Comparison of ENCODE assay signal across 20 cellular contexts in the genomic region with DNA sequence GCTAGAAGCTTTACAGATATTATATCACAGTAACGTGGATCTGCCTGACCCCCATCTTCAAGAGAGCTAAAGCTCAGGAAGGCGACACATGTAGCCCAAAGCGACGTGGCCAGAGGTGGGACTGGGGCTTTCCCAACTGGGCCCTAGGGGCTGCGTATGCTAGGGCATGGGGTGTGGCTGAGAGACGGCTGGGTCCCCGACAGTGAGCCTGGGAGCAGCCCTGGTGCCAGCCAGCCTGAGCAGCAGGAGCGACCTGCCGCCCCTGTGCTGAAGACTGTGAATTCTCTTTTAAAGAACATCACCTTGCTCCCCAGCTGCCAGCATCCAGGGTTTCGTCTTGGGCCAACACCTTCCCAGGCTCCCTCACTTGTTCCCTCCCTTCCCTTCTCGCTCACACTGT. TPM values are rescaled to one million over a fixed set of nuclear protein-coding genes. Genes with fewer than 3 reads are reported as not detected.
DNase-seq lines count a peak whose midpoint lies in the region; ATAC-seq and TF ChIP-seq lines count a peak whose summit lies in the region.
"Had no signal": no experiment of that assay in that cellular context is flagged by ENCODE, and none has a peak within 500 bp of the region (broad histone marks: within the 10 kb centered on the region; RNA-seq: fewer than 3 reads in every experiment).

No MANE protein-coding gene starts in this region.

- peaks cover 2% of the 10 kb centered on the region for H3K4me1 Mint-ChIP-seq in activated CD8-positive, alpha-beta T cell treated with anti-CD3 and anti-CD28 coated beads, Interleukin-2, amount 10 ng/mL, durations not matched to agents 7 days and 5 days (ENCODE audit: low read depth)
- H3K4me1 Mint-ChIP-seq in activated CD8-positive, alpha-beta T cell treated with anti-CD3 and anti-CD28 coated beads for 36 hours (ENCODE audit: low read depth) = no peaks in the 10 kb centered on the region
- H3K4me1 Mint-ChIP-seq in activated naive CD8-positive, alpha-beta T cell treated with anti-CD3 and anti-CD28 coated beads, Interleukin-2, amount 10 ng/mL, durations not matched to agents 7 days and 5 days = no peaks in the 10 kb centered on the region
- H3K4me1 Mint-ChIP-seq in type B pancreatic cell (ENCODE audit: unreplicated experiment) = peaks cover 4% of the 10 kb centered on the region

- H3K4me3 ChIP-seq in esophagus squamous epithelium (no peak overlapping the region), psoas muscle (no peak overlapping the region)
- H3K4me3 ChIP-seq: SJCRH30 had no signal

- H3K27me3 Mint-ChIP-seq in activated CD8-positive, alpha-beta T cell treated with anti-CD3 and anti-CD28 coated beads, Interleukin-2, amount 10 ng/mL, durations not matched to agents 7 days and 5 days (ENCODE audit: low read depth) = no peaks in the 10 kb centered on the region
- H3K27me3 Mint-ChIP-seq in activated CD8-positive, alpha-beta T cell treated with anti-CD3 and anti-CD28 coated beads for 36 hours = no peaks in the 10 kb centered on the region
- no peaks in the 10 kb centered on the region for H3K27me3 Mint-ChIP-seq in activated naive CD8-positive, alpha-beta T cell treated with anti-CD3 and anti-CD28 coated beads, Interleukin-2, amount 10 ng/mL, durations not matched to agents 7 days and 5 days
- H3K27me3 Mint-ChIP-seq in type B pancreatic cell = no peaks in the 10 kb centered on the region
- H3K27me3 Mint-ChIP-seq: B cell had no signal

- WGBS in esophagus squamous epithelium, 2 donors = 56 to 64% methylated on average over 6 to 10 of the region's 11 CpGs
- 96 to 97% (median 97%) methylated on average over 11 of the region's 11 CpGs for WGBS in psoas muscle, 3 donors

- no peaks in the 10 kb centered on the region for H3K9me3 ChIP-seq in esophagus squamous epithelium
- no peaks in the 10 kb centered on the region for H3K9me3 ChIP-seq in psoas muscle
- H3K9me3 ChIP-seq: SJCRH30 had no signal

- no peak for DNase-seq in activated CD8-positive, alpha-beta T cell treated with anti-CD3 and anti-CD28 coated beads, Interleukin-2, amount 10 ng/mL, durations not matched to agents 7 days and 5 days
- no peak for DNase-seq in activated CD8-positive, alpha-beta T cell treated with anti-CD3 and anti-CD28 coated beads for 36 hours
- DNase-seq in activated naive CD8-positive, alpha-beta T cell treated with anti-CD3 and anti-CD28 coated beads, Interleukin-2, amount 10 ng/mL, durations not matched to agents 7 days and 5 days = no peak
- DNase-seq in esophagus squamous epithelium (lab: John Stamatoyannopoulos, UW) = no peak
- no peak for DNase-seq in type B pancreatic cell (ENCODE audit: extremely low spot score, unreplicated experiment)
- no peak for DNase-seq in HPDE6-E6E7 (ENCODE audit: extremely low spot score)
- DNase-seq in psoas muscle = no peak
- DNase-seq: DMS79 treated with DMSO at 0.1 percent for 48 hours, HFFc6, NCI-H1436, NCI-H1930, NCI-H226, NCI-H524 treated with DMSO at 0.1 percent for 48 hours, SJCRH30 had no signal

- no peak overlapping the region for H3K4me3 Mint-ChIP-seq in activated CD8-positive, alpha-beta T cell treated with anti-CD3 and anti-CD28 coated beads, Interleukin-2, amount 10 ng/mL, durations not matched to agents 7 days and 5 days
- H3K4me3 Mint-ChIP-seq in activated CD8-positive, alpha-beta T cell treated with anti-CD3 and anti-CD28 coated beads for 36 hours = no peak overlapping the region
- H3K4me3 Mint-ChIP-seq in activated naive CD8-positive, alpha-beta T cell treated with anti-CD3 and anti-CD28 coated beads, Interleukin-2, amount 10 ng/mL, durations not matched to agents 7 days and 5 days = no peak overlapping the region
- no peak overlapping the region for H3K4me3 Mint-ChIP-seq in type B pancreatic cell
- H3K4me3 Mint-ChIP-seq: B cell, HFFc6 had no signal

- TF ChIP-seq POLR2A in esophagus squamous epithelium (IDR thresholded peaks at IDR 0.05) = no peak

- no peak for TF ChIP-seq CTCF in activated CD8-positive, alpha-beta T cell treated with anti-CD3 and anti-CD28 coated beads for 36 hours (IDR thresholded peaks at IDR 0.05)
- TF ChIP-seq CTCF in esophagus squamous epithelium (IDR thresholded peaks at IDR 0.05) = no peak
- no peak for TF ChIP-seq CTCF in type B pancreatic cell (conservative IDR thresholded peaks at IDR 0.05)
- TF ChIP-seq CTCF in psoas muscle (IDR thresholded peaks at IDR 0.05) = no peak

- CTCF ChIA-PET in activated CD8-positive, alpha-beta T cell treated with anti-CD3 and anti-CD28 coated beads, Interleukin-2, amount 10 ng/mL, durations not matched to agents 7 days and 5 days (lab: Charles Lee) = interaction anchor here (0.9 kb wide), 1 partner anchor 53 kb away, joined by 3 read pairs; no protein-coding TSS in a partner anchor
- CTCF ChIA-PET in activated CD8-positive, alpha-beta T cell treated with anti-CD3 and anti-CD28 coated beads for 36 hours (lab: Charles Lee) = interaction anchor here (0.6 kb wide), 1 partner anchor 358 kb away, joined by 3 read pairs; no protein-coding TSS in a partner anchor

- H3K9me3 Mint-ChIP-seq in activated CD8-positive, alpha-beta T cell treated with anti-CD3 and anti-CD28 coated beads, Interleukin-2, amount 10 ng/mL, durations not matched to agents 7 days and 5 days (ENCODE audit: insufficient read depth) = no peaks in the 10 kb centered on the region
- no peaks in the 10 kb centered on the region for H3K9me3 Mint-ChIP-seq in activated CD8-positive, alpha-beta T cell treated with anti-CD3 and anti-CD28 coated beads for 36 hours
- no peaks in the 10 kb centered on the region for H3K9me3 Mint-ChIP-seq in activated naive CD8-positive, alpha-beta T cell treated with anti-CD3 and anti-CD28 coated beads, Interleukin-2, amount 10 ng/mL, durations not matched to agents 7 days and 5 days
- H3K9me3 Mint-ChIP-seq in type B pancreatic cell = no peaks in the 10 kb centered on the region
- H3K9me3 Mint-ChIP-seq: HFFc6 had no signal

- H3K4me1 ChIP-seq in esophagus squamous epithelium (peaks cover 9 to 55% (median 20%) of the 10 kb centered on the region in 3 donors), psoas muscle (no peaks in the 10 kb centered on the region)
- H3K4me1 ChIP-seq: SJCRH30 had no signal

- H3K27ac ChIP-seq in esophagus squamous epithelium (peak overlapping the region; percentile 85 to 89 (median 87)), psoas muscle (no peak overlapping the region)
- H3K27ac ChIP-seq: 22Rv1, SJCRH30 had no signal

- POLR2A ChIA-PET in activated CD8-positive, alpha-beta T cell treated with anti-CD3 and anti-CD28 coated beads, Interleukin-2, amount 10 ng/mL, durations not matched to agents 7 days and 5 days (lab: Charles Lee) = no interaction called here
- POLR2A ChIA-PET in activated CD8-positive, alpha-beta T cell treated with anti-CD3 and anti-CD28 coated beads for 36 hours (lab: Charles Lee) = interaction anchor here (0.8 kb wide), 1 partner anchor 114 kb away, joined by 3 read pairs; no protein-coding TSS in a partner anchor
- POLR2A ChIA-PET in activated naive CD8-positive, alpha-beta T cell treated with anti-CD3 and anti-CD28 coated beads, Interleukin-2, amount 10 ng/mL, durations not matched to agents 7 days and 5 days (lab: Charles Lee) = no interaction called here

- peaks cover 7 to 55% (median 9%) of the 10 kb centered on the region in 3 donors for H3K36me3 ChIP-seq in esophagus squamous epithelium
- peaks cover 0 to 20% of the 10 kb centered on the region in 2 donors for H3K36me3 ChIP-seq in psoas muscle (ENCODE audit: insufficient read depth in 1 of 2, low read depth in 1 of 2)
- H3K36me3 ChIP-seq: SJCRH30 had no signal

- intact Hi-C loops in activated CD8-positive, alpha-beta T cell treated with anti-CD3 and anti-CD28 coated beads for 36 hours (cut with micrococcal nuclease) = no loop called here
- intact Hi-C loops in esophagus squamous epithelium (cut with DNase I) (no loop called here), psoas muscle (cut with DNase I) (no loop called here)

- H3K27me3 ChIP-seq in esophagus squamous epithelium (no peaks in the 10 kb centered on the region), psoas muscle (ENCODE audit: insufficient read depth in 3 of 3, low read length in 2 of 3) (no peaks in the 10 kb centered on the region)
- H3K27me3 ChIP-seq: SJCRH30 had no signal

- peaks cover 19% of the 10 kb centered on the region for H3K36me3 Mint-ChIP-seq in activated CD8-positive, alpha-beta T cell treated with anti-CD3 and anti-CD28 coated beads, Interleukin-2, amount 10 ng/mL, durations not matched to agents 7 days and 5 days (ENCODE audit: low read depth)
- peaks cover 3% of the 10 kb centered on the region for H3K36me3 Mint-ChIP-seq in activated CD8-positive, alpha-beta T cell treated with anti-CD3 and anti-CD28 coated beads for 36 hours (ENCODE audit: low read depth)
- H3K36me3 Mint-ChIP-seq in activated naive CD8-positive, alpha-beta T cell treated with anti-CD3 and anti-CD28 coated beads, Interleukin-2, amount 10 ng/mL, durations not matched to agents 7 days and 5 days = peaks cover 6% of the 10 kb centered on the region
- H3K36me3 Mint-ChIP-seq in type B pancreatic cell = peaks cover 10% of the 10 kb centered on the region

- no peak for ATAC-seq in activated CD8-positive, alpha-beta T cell treated with anti-CD3 and anti-CD28 coated beads, Interleukin-2, amount 10 ng/mL, durations not matched to agents 7 days and 5 days
- no peak for ATAC-seq in activated CD8-positive, alpha-beta T cell treated with anti-CD3 and anti-CD28 coated beads for 36 hours
- ATAC-seq in activated naive CD8-positive, alpha-beta T cell treated with anti-CD3 and anti-CD28 coated beads, Interleukin-2, amount 10 ng/mL, durations not matched to agents 7 days and 5 days (ENCODE audit: low read depth) = no peak
- ATAC-seq in psoas muscle = no peak
- ATAC-seq in SK-N-SH treated with all-trans-retinoic acid at 6 μM for 48 hours = no peak

- peak overlapping the region; percentile 36 for H3K27ac Mint-ChIP-seq in activated CD8-positive, alpha-beta T cell treated with anti-CD3 and anti-CD28 coated beads, Interleukin-2, amount 10 ng/mL, durations not matched to agents 7 days and 5 days
- H3K27ac Mint-ChIP-seq in activated CD8-positive, alpha-beta T cell treated with anti-CD3 and anti-CD28 coated beads for 36 hours = no peak overlapping the region
- peak overlapping the region; percentile 35 for H3K27ac Mint-ChIP-seq in activated naive CD8-positive, alpha-beta T cell treated with anti-CD3 and anti-CD28 coated beads, Interleukin-2, amount 10 ng/mL, durations not matched to agents 7 days and 5 days
- H3K27ac Mint-ChIP-seq in type B pancreatic cell = peak overlapping the region; percentile 3
- H3K27ac Mint-ChIP-seq: B cell, HFFc6 had no signal

RNA-seq across cellular contexts. Expression of gene CYP2D6, which starts 32.9 kb away (rescaled TPM):
- total RNA-seq in activated CD8-positive, alpha-beta T cell treated with anti-CD3 and anti-CD28 coated beads, Interleukin-2, amount 10 ng/mL, durations not matched to agents 7 days and 5 days = 1 to 10 TPM; 2.9 to 3.6 TPM
- 1 to 10 TPM; 1.5 to 2.0 TPM for total RNA-seq in activated CD8-positive, alpha-beta T cell treated with anti-CD3 and anti-CD28 coated beads for 36 hours
- total RNA-seq in activated naive CD8-positive, alpha-beta T cell treated with anti-CD3 and anti-CD28 coated beads, Interleukin-2, amount 10 ng/mL, durations not matched to agents 7 days and 5 days = 1 to 10 TPM; 3.7 to 4.4 TPM
- 1 to 10 TPM in 2 of 4 donors, under 1 TPM in 2; 0.35 to 1.5 (median 1.2) TPM for total RNA-seq in esophagus squamous epithelium
- total RNA-seq in type B pancreatic cell (ENCODE audit: low replicate concordance) = 3.1 and 4.0 TPM in 2 replicates
- under 1 TPM in 3 of 4 donors, not detected in 1; 0.13 to 0.44 (median 0.26) TPM for total RNA-seq in psoas muscle
- under 1 TPM; 0.03 to 0.23 (median 0.19) TPM for polyA plus RNA-seq in psoas muscle
- total RNA-seq: H4, M059J, RPMI7951 had no signal
